In the genomic region with DNA sequence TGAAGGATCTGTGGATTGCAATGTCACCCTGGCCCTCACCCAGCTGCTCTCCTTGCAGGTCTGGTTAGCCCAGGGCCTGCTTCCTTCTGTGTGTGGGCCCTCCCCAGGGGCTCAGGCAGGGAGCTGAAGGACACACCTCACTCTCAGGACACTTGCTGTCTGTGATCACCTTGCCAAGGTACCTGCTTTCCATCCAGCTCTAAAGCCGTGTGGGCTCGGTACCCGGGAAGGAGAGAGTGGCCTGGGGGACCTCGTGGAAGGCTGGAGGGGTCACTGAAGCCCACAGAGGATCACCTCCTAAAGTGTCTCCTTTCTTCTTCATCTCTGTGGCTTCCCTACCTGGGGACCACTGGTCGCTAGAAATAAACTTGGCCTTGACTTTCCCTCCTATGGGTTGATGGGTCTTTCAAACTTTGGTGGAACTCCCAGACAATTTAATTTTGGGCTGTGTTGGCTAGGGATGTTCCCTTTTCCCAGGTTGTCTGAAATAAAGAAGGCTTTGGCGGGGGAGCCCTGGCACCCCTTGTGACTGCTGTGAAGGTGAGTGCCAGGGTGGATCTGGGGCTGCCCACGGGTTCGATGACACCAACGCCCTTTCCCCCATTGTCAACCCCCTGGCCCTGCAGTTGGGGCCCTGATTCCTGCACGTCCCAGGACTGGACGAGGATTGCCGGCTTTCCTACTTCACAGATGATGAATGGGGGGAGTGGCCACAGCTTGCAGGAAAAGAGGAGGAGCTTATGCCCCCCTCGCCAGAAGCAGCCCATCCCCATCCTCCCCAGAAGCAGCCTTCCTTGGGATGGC, we compare ENCODE assay signal across 22 cellular contexts.
DNase-seq lines count a peak whose midpoint lies in the region; ATAC-seq and TF ChIP-seq lines count a peak whose summit lies in the region.
"Had no signal": no experiment of that assay in that cellular context is flagged by ENCODE, and none has a peak within 500 bp of the region (broad histone marks: within the 10 kb centered on the region; RNA-seq: fewer than 3 reads in every experiment).

No MANE protein-coding gene starts in this region.

- no peak overlapping the region for H2BK12ac ChIP-seq in trophoblast cell (ENCODE audit: low read length)

- H3K4me1 Mint-ChIP-seq in WTC11: peaks cover 7% of the 10 kb centered on the region
- H3K4me1 Mint-ChIP-seq: CD4-positive, CD25-positive, alpha-beta regulatory T cell had no signal

- no peaks in the 10 kb centered on the region for H3K79me1 ChIP-seq in trophoblast cell (ENCODE audit: low read length)

- H3K9me3 Mint-ChIP-seq in WTC11: no peaks in the 10 kb centered on the region

- no peak overlapping the region for H3K4me3 Mint-ChIP-seq in WTC11

- TF ChIP-seq CTCF in DND-41 (IDR thresholded peaks at IDR 0.05; ENCODE audit: borderline replicate concordance, extremely low read depth, low read length, poor library complexity, severe bottlenecking) (no peak), WTC11 (IDR thresholded peaks at IDR 0.05) (no peak), osteoblast (IDR thresholded peaks at IDR 0.05; ENCODE audit: extremely low read depth, low read depth, low read length) (no peak)

- H3K9me3 ChIP-seq in DND-41 (ENCODE audit: insufficient read depth, low read length, severe bottlenecking) (no peaks in the 10 kb centered on the region), osteoblast (ENCODE audit: low read depth, low read length) (no peaks in the 10 kb centered on the region), trophoblast cell (ENCODE audit: insufficient read depth, low read depth, low read length) (peaks cover 3% of the 10 kb centered on the region)
- H3K9me3 ChIP-seq: SJCRH30 had no signal

- H4K8ac ChIP-seq in trophoblast cell (ENCODE audit: low read depth, low read length): no peak overlapping the region

- CTCF ChIA-PET in WTC11 (lab: Charles Lee): interaction anchor here (0.7 kb wide), 1 partner anchor 15 kb away, joined by 3 read pairs; no protein-coding TSS in a partner anchor

- H4K12ac ChIP-seq in trophoblast cell (ENCODE audit: low read depth, low read length): no peak overlapping the region

- DNase-seq in DND-41 (peak; percentile 2), WTC11 (ENCODE audit: low spot score) (no peak), islet precursor cell (peak; percentile 32), osteoblast (ENCODE audit: insufficient read length, low spot score, missing footprints) (peak; percentile 63), HCEC 1CT (no peak), trophoblast cell (no peak), hepatic stellate cell (ENCODE audit: low spot score) (no peak), foreskin melanocyte (no peak)
- DNase-seq: CD4-positive, CD25-positive, alpha-beta regulatory T cell; DMS79; GM23248; KG1; NCI-H1092 treated with DMSO at 0.1 percent for 48 hours; NCI-H146; NCI-H2029; NCI-H226; NCI-H510A treated with DMSO at 0.1 percent for 48 hours; NCI-H82; OCI-M1; SJCRH30 had no signal

- H3K9ac ChIP-seq in DND-41 (ENCODE audit: low read depth, low read length): no peak overlapping the region
- H3K9ac ChIP-seq in trophoblast cell (ENCODE audit: low read length): no peak overlapping the region
- H3K9ac ChIP-seq: GM23248 had no signal

- H3K36me3 ChIP-seq in DND-41 (ENCODE audit: insufficient read depth, low read length): no peaks in the 10 kb centered on the region
- H3K36me3 ChIP-seq in osteoblast (ENCODE audit: insufficient read depth, low read length): no peaks in the 10 kb centered on the region
- no peaks in the 10 kb centered on the region for H3K36me3 ChIP-seq in trophoblast cell (ENCODE audit: control insufficient read depth in 1 of 2, insufficient read depth in 2 of 2, low read length in 2 of 2)
- H3K36me3 ChIP-seq: SJCRH30 had no signal

- no peak overlapping the region for H3K27ac Mint-ChIP-seq in WTC11
- H3K27ac Mint-ChIP-seq: CD4-positive, CD25-positive, alpha-beta regulatory T cell had no signal

- H3K4me2 ChIP-seq in DND-41 (ENCODE audit: insufficient read depth, low read length) (no peak overlapping the region), osteoblast (ENCODE audit: insufficient read depth, low read length) (no peak overlapping the region), trophoblast cell (ENCODE audit: low read length) (no peak overlapping the region)

- no peak overlapping the region for H3K14ac ChIP-seq in trophoblast cell (ENCODE audit: low read length)

- no peaks in the 10 kb centered on the region; the same call in 1 of the 2 replicates for H3K27me3 Mint-ChIP-seq in WTC11 (ENCODE audit: low read depth)

- no peak overlapping the region for H3K18ac ChIP-seq in trophoblast cell (ENCODE audit: low read length)

- H4K91ac ChIP-seq in trophoblast cell (ENCODE audit: low read depth, low read length): no peak overlapping the region

- H3K23ac ChIP-seq in trophoblast cell (ENCODE audit: low read length): no peak overlapping the region

- no peaks in the 10 kb centered on the region for H3K36me3 Mint-ChIP-seq in WTC11
- H3K36me3 Mint-ChIP-seq: CD4-positive, CD25-positive, alpha-beta regulatory T cell had no signal

- H3K27me3 ChIP-seq in DND-41 (ENCODE audit: insufficient read depth, low read length, poor library complexity) (no peaks in the 10 kb centered on the region), osteoblast (ENCODE audit: insufficient read depth, low read length) (no peaks in the 10 kb centered on the region), trophoblast cell (ENCODE audit: insufficient read depth, low read length) (no peaks in the 10 kb centered on the region)
- H3K27me3 ChIP-seq: SJCRH30 had no signal

- no peak overlapping the region for H2BK120ac ChIP-seq in trophoblast cell (ENCODE audit: insufficient read depth, low read length, poor library complexity)

- H3K79me2 ChIP-seq in DND-41 (ENCODE audit: insufficient read depth, low read length): no peaks in the 10 kb centered on the region
- no peaks in the 10 kb centered on the region for H3K79me2 ChIP-seq in osteoblast (ENCODE audit: insufficient read depth, low read length)
- no peaks in the 10 kb centered on the region for H3K79me2 ChIP-seq in trophoblast cell (ENCODE audit: control insufficient read depth, insufficient read depth, low read length, poor library complexity)

- POLR2A ChIA-PET in WTC11 (lab: Charles Lee): no interaction called here

- no CpG with 5 or more reads among the region's 13 CpGs for WGBS in trophoblast cell (ENCODE audit: extremely low coverage, insufficient coverage, insufficient read length)

- H2AK5ac ChIP-seq in trophoblast cell (ENCODE audit: low read length): no peak overlapping the region

- H3K27ac ChIP-seq in DND-41 (ENCODE audit: low read length) (no peak overlapping the region), osteoblast (ENCODE audit: low read depth, low read length) (no peak overlapping the region), trophoblast cell (ENCODE audit: low read depth, low read length) (no peak overlapping the region)
- H3K27ac ChIP-seq: GM23248, HL-60, SJCRH30 had no signal

- H3K4ac ChIP-seq in trophoblast cell (ENCODE audit: low read depth, low read length): no peak overlapping the region

- H2AFZ ChIP-seq in DND-41 (ENCODE audit: low read depth, low read length): no peak overlapping the region
- no peak overlapping the region for H2AFZ ChIP-seq in osteoblast (ENCODE audit: low read length)
- H2AFZ ChIP-seq in trophoblast cell (ENCODE audit: insufficient read depth, low read length, poor library complexity): no peak overlapping the region
- H2AFZ ChIP-seq: GM23248 had no signal

- H4K20me1 ChIP-seq in DND-41 (ENCODE audit: insufficient read depth, low read length) (no peaks in the 10 kb centered on the region), osteoblast (ENCODE audit: insufficient read depth, low read length) (no peaks in the 10 kb centered on the region)

- ATAC-seq in DND-41 (ENCODE audit: insufficient read depth, low read depth): no peak
- ATAC-seq in WTC11: peak; percentile 29; the same call in 1 of the 2 replicates
- ATAC-seq: HCT116 had no signal

- H2BK5ac ChIP-seq in trophoblast cell (ENCODE audit: low read depth, low read length, poor library complexity): no peak overlapping the region

- peaks cover 22% of the 10 kb centered on the region for H3K4me1 ChIP-seq in DND-41 (ENCODE audit: insufficient read depth, low read length)
- no peaks in the 10 kb centered on the region for H3K4me1 ChIP-seq in osteoblast (ENCODE audit: insufficient read depth, low read length)
- peaks cover 6 to 9% of the 10 kb centered on the region in 2 experiments for H3K4me1 ChIP-seq in trophoblast cell (ENCODE audit: control insufficient read depth in 1 of 2, insufficient read depth in 2 of 2, low read length in 2 of 2)
- H3K4me1 ChIP-seq: SJCRH30 had no signal

- H3K4me3 ChIP-seq in DND-41 (ENCODE audit: low read depth in 1 of 2, low read length in 2 of 2) (no peak overlapping the region), osteoblast (ENCODE audit: insufficient read depth, low read length) (no peak overlapping the region), trophoblast cell (ENCODE audit: low read depth, low read length) (no peak overlapping the region)
- H3K4me3 ChIP-seq: GM23248, SJCRH30 had no signal

TF ChIP-seq in WTC11, 78 proteins besides CTCF, POLR2A, EP300 and RAD21 (continues in another document):
- no peak for TF ChIP-seq EMX1 (CRISPR knock-in tag; IDR thresholded peaks at IDR 0.05)
- TF ChIP-seq ERG (CRISPR knock-in tag; IDR thresholded peaks at IDR 0.05): no peak

Comparison
In these comparisons a context has a peak if more than half of its experiments do, and no peak if none do; other contexts are left out.
1. DNase-seq: peak in DND-41 (single experiment), islet precursor cell (single experiment) and osteoblast (single experiment); none in WTC11 (single experiment), HCEC 1CT (single experiment), trophoblast cell (0 of 2), hepatic stellate cell (single experiment) and foreskin melanocyte (single experiment).